Comparison of ENCODE assay signal across 21 cellular contexts in genomic region chr2:221480251-221480650, GRCh38.
"Had no signal": no experiment of that assay in that cellular context is flagged by ENCODE, and none has a peak within 500 bp of the region (broad histone marks: within the 10 kb centered on the region; RNA-seq: fewer than 3 reads in every experiment).

No MANE protein-coding gene starts in this region.

- H3K27ac ChIP-seq: lower lobe of right lung, neutrophil, pancreas, right lobe of liver, suprapubic skin, transverse colon, upper lobe of right lung had no signal

- ATAC-seq: left ventricle myocardium superior; lower lobe of right lung; naive thymus-derived CD4-positive, alpha-beta T cell; pancreas; right lobe of liver; stimulated activated naive CD8-positive, alpha-beta T cell treated with anti-CD3 and anti-CD28 coated beads, Interleukin-15, amount 100 ng/mL, for 72 hours; upper lobe of right lung had no signal

- H3K27me3 ChIP-seq: dorsolateral prefrontal cortex, neutrophil, pancreas, right lobe of liver, suprapubic skin, transverse colon, upper lobe of right lung, uterus had no signal

- H3K4me1 Mint-ChIP-seq: stimulated activated naive CD8-positive, alpha-beta T cell treated with anti-CD3 and anti-CD28 coated beads, Interleukin-15, amount 100 ng/mL, for 72 hours had no signal

- H3K9me3 Mint-ChIP-seq: mesothelial cell of epicardium; naive thymus-derived CD4-positive, alpha-beta T cell; stimulated activated naive CD8-positive, alpha-beta T cell treated with anti-CD3 and anti-CD28 coated beads, Interleukin-15, amount 100 ng/mL, for 72 hours had no signal

- H3K9me3 ChIP-seq: lower lobe of right lung, neutrophil, pancreas, right lobe of liver, suprapubic skin, transverse colon, upper lobe of right lung, uterus had no signal

- H3K27ac Mint-ChIP-seq: mesothelial cell of epicardium, progenitor cell of endocrine pancreas had no signal

- H3K4me3 Mint-ChIP-seq: mesothelial cell of epicardium; naive thymus-derived CD4-positive, alpha-beta T cell; stimulated activated naive CD8-positive, alpha-beta T cell treated with anti-CD3 and anti-CD28 coated beads, Interleukin-15, amount 100 ng/mL, for 72 hours had no signal

- H3K27me3 Mint-ChIP-seq: naive thymus-derived CD4-positive, alpha-beta T cell; progenitor cell of endocrine pancreas; stimulated activated naive CD8-positive, alpha-beta T cell treated with anti-CD3 and anti-CD28 coated beads, Interleukin-15, amount 100 ng/mL, for 72 hours had no signal

- H3K4me1 ChIP-seq: lower lobe of right lung, pancreas, right lobe of liver, upper lobe of right lung had no signal

- H3K36me3 Mint-ChIP-seq: mesothelial cell of epicardium had no signal

- H3K36me3 ChIP-seq: lower lobe of right lung, neutrophil, pancreas, right lobe of liver, suprapubic skin, transverse colon, upper lobe of right lung, uterus had no signal

- DNase-seq: dorsolateral prefrontal cortex; effector CD4-positive, alpha-beta T cell; head of caudate nucleus; left ventricle myocardium superior; lower lobe of right lung; naive thymus-derived CD4-positive, alpha-beta T cell; pancreas; right lobe of liver; small intestine; stimulated activated CD4-positive, alpha-beta T cell treated with anti-CD3 and anti-CD28 coated beads, Interleukin-15, amount 100 ng/mL, for 24 hours; stimulated activated CD4-positive, alpha-beta T cell treated with anti-CD3 and anti-CD28 coated beads, Interleukin-2, amount 100 ng/mL, for 48 hours; stimulated activated CD8-positive, alpha-beta memory T cell treated with anti-CD3 and anti-CD28 coated beads, Interleukin-4, amount 100 ng/mL, for 48 hours; stimulated activated naive CD4-positive, alpha-beta T cell; stimulated activated naive CD8-positive, alpha-beta T cell treated with anti-CD3 and anti-CD28 coated beads, Interleukin-15, amount 100 ng/mL, for 72 hours; transverse colon; upper lobe of right lung had no signal

- H3K4me3 ChIP-seq: lower lobe of right lung, pancreas, right lobe of liver, suprapubic skin, transverse colon, upper lobe of right lung, uterus had no signal
